Comparison of ENCODE assay signal across 1 cellular context in genomic region chr2:134411279-134411827, GRCh38.
A peak's percentile ranks its signal among the peaks of the same experiment; 100 is the strongest.
TF ChIP-seq lines count a peak whose summit lies in the region.

No MANE protein-coding gene starts in this region.

TF ChIP-seq in HepG2, 621 proteins besides CTCF, POLR2A, EP300 and RAD21 (continued from another document and continues in another):
- TF ChIP-seq, protein P1, sequence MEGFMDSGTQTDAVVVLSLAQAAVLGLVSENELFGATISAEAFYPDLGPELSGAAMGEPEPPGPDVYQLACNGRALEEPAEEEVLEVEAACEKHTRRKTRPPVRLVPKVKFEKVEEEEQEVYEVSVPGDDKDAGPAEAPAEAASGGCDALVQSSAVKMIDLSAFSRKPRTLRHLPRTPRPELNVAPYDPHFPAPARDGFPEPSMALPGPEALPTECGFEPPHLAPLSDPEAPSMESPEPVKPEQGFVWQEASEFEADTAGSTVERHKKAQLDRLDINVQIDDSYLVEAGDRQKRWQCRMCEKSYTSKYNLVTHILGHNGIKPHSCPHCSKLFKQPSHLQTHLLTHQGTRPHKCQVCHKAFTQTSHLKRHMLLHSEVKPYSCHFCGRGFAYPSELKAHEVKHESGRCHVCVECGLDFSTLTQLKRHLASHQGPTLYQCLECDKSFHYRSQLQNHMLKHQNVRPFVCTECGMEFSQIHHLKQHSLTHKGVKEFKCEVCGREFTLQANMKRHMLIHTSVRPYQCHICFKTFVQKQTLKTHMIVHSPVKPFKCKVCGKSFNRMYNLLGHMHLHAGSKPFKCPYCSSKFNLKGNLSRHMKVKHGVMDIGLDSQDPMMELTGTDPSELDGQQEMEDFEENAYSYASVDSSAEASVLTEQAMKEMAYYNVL (CRISPR knock-in tag; IDR thresholded peaks at IDR 0.05; ENCODE audit: borderline replicate concordance), result no peak
- TF ChIP-seq STAG1 (CRISPR knock-in tag; IDR thresholded peaks at IDR 0.05) (no peak), ZNF501 (CRISPR knock-in tag; IDR thresholded peaks at IDR 0.05) (no peak), SNAPC2 (CRISPR knock-in tag; IDR thresholded peaks at IDR 0.05) (no peak), ARHGAP35 (CRISPR knock-in tag; IDR thresholded peaks at IDR 0.05; ENCODE audit: borderline replicate concordance) (no peak), ZNF160 (CRISPR knock-in tag; IDR thresholded peaks at IDR 0.05) (no peak), THYN1 (CRISPR knock-in tag; IDR thresholded peaks at IDR 0.05; ENCODE audit: borderline replicate concordance, low read depth) (0 out of 2 replicates have a peak, but pooled peaks have one; percentile 32), RFX1 (IDR thresholded peaks at IDR 0.05) (no peak), SYNCRIP (IDR thresholded peaks at IDR 0.05; ENCODE audit: insufficient read depth, low read depth, low read length) (no peak), POLR2AphosphoS5 (IDR thresholded peaks at IDR 0.05; ENCODE audit: low read depth, low read length) (0 out of 2 replicates have a peak, but pooled peaks have one; percentile 0), ZNF740 (CRISPR knock-in tag; IDR thresholded peaks at IDR 0.05) (0 out of 2 replicates have a peak, but pooled peaks have one; percentile 25), ZBTB37 (CRISPR knock-in tag; IDR thresholded peaks at IDR 0.05) (no peak), EED (CRISPR knock-in tag; IDR thresholded peaks at IDR 0.05) (no peak), ZHX2 (IDR thresholded peaks at IDR 0.05; ENCODE audit: low read depth) (no peak), ZHX2 (CRISPR knock-in tag; IDR thresholded peaks at IDR 0.05; ENCODE audit: borderline replicate concordance) (no peak), ZNF83 (CRISPR knock-in tag; IDR thresholded peaks at IDR 0.05; ENCODE audit: borderline replicate concordance) (no peak), SMAD9 (CRISPR knock-in tag; IDR thresholded peaks at IDR 0.05) (0 out of 2 replicates have a peak, but pooled peaks have one; percentile 30), SMYD3 (CRISPR knock-in tag; IDR thresholded peaks at IDR 0.05) (no peak), TRIM24 (CRISPR knock-in tag; IDR thresholded peaks at IDR 0.05) (no peak), KDM5B (CRISPR knock-in tag; IDR thresholded peaks at IDR 0.05; ENCODE audit: borderline replicate concordance) (0 out of 2 replicates have a peak, but pooled peaks have one; percentile 14), ZNF747 (CRISPR knock-in tag; IDR thresholded peaks at IDR 0.05; ENCODE audit: borderline replicate concordance) (no peak), ZNF841 (CRISPR knock-in tag; IDR thresholded peaks at IDR 0.05; ENCODE audit: borderline replicate concordance) (no peak), NCOA1 (CRISPR knock-in tag; IDR thresholded peaks at IDR 0.05) (0 out of 2 replicates have a peak, but pooled peaks have one; percentile 17), CCDC6 (CRISPR knock-in tag; IDR thresholded peaks at IDR 0.05) (no peak), MED8 (CRISPR knock-in tag; IDR thresholded peaks at IDR 0.05; ENCODE audit: insufficient replicate concordance) (no peak), ZKSCAN5 (CRISPR knock-in tag; IDR thresholded peaks at IDR 0.05) (no peak), GPN1 (CRISPR knock-in tag; IDR thresholded peaks at IDR 0.05; ENCODE audit: borderline replicate concordance) (no peak), ZNF614 (CRISPR knock-in tag; IDR thresholded peaks at IDR 0.05; ENCODE audit: borderline replicate concordance) (no peak), ZNF552 (CRISPR knock-in tag; IDR thresholded peaks at IDR 0.05; ENCODE audit: borderline replicate concordance) (no peak), KLF13 (CRISPR knock-in tag; IDR thresholded peaks at IDR 0.05) (no peak), RNF219 (CRISPR knock-in tag; IDR thresholded peaks at IDR 0.05) (no peak), ZNF670 (CRISPR knock-in tag; IDR thresholded peaks at IDR 0.05; ENCODE audit: borderline replicate concordance) (no peak), HOXA5 (CRISPR knock-in tag; IDR thresholded peaks at IDR 0.05) (no peak), KAT7 (CRISPR knock-in tag; IDR thresholded peaks at IDR 0.05; ENCODE audit: borderline replicate concordance) (no peak), AKNA (CRISPR knock-in tag; IDR thresholded peaks at IDR 0.05; ENCODE audit: borderline replicate concordance) (no peak)
- TF ChIP-seq, protein P2, sequence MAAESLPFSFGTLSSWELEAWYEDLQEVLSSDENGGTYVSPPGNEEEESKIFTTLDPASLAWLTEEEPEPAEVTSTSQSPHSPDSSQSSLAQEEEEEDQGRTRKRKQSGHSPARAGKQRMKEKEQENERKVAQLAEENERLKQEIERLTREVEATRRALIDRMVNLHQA (CRISPR knock-in tag; IDR thresholded peaks at IDR 0.05), result no peak
- TF ChIP-seq, protein P3, sequence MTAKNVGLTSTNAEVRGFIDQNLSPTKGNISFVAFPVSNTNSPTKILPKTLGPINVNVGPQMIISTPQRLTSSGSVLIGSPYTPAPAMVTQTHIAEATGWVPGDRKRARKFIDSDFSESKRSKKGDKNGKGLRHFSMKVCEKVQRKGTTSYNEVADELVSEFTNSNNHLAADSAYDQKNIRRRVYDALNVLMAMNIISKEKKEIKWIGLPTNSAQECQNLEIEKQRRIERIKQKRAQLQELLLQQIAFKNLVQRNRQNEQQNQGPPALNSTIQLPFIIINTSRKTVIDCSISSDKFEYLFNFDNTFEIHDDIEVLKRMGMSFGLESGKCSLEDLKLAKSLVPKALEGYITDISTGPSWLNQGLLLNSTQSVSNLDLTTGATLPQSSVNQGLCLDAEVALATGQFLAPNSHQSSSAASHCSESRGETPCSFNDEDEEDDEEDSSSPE (CRISPR knock-in tag; IDR thresholded peaks at IDR 0.05), result no peak
- TF ChIP-seq, protein P4, sequence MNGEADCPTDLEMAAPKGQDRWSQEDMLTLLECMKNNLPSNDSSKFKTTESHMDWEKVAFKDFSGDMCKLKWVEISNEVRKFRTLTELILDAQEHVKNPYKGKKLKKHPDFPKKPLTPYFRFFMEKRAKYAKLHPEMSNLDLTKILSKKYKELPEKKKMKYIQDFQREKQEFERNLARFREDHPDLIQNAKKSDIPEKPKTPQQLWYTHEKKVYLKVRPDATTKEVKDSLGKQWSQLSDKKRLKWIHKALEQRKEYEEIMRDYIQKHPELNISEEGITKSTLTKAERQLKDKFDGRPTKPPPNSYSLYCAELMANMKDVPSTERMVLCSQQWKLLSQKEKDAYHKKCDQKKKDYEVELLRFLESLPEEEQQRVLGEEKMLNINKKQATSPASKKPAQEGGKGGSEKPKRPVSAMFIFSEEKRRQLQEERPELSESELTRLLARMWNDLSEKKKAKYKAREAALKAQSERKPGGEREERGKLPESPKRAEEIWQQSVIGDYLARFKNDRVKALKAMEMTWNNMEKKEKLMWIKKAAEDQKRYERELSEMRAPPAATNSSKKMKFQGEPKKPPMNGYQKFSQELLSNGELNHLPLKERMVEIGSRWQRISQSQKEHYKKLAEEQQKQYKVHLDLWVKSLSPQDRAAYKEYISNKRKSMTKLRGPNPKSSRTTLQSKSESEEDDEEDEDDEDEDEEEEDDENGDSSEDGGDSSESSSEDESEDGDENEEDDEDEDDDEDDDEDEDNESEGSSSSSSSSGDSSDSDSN (CRISPR knock-in tag; IDR thresholded peaks at IDR 0.05), result no peak
- TF ChIP-seq, protein P5, sequence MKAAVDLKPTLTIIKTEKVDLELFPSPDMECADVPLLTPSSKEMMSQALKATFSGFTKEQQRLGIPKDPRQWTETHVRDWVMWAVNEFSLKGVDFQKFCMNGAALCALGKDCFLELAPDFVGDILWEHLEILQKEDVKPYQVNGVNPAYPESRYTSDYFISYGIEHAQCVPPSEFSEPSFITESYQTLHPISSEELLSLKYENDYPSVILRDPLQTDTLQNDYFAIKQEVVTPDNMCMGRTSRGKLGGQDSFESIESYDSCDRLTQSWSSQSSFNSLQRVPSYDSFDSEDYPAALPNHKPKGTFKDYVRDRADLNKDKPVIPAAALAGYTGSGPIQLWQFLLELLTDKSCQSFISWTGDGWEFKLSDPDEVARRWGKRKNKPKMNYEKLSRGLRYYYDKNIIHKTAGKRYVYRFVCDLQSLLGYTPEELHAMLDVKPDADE (CRISPR knock-in tag; IDR thresholded peaks at IDR 0.05), result no peak
